ENCODE assay signal across 9 cellular contexts in genomic region chr21:45471229-45472052, GRCh38.
DNase-seq lines count a peak whose midpoint lies in the region; ATAC-seq lines count a peak whose summit lies in the region.
"Had no signal": no experiment of that assay in that cellular context is flagged by ENCODE, and none has a peak within 500 bp of the region (broad histone marks: within the 10 kb centered on the region; RNA-seq: fewer than 3 reads in every experiment).

No MANE protein-coding gene starts in this region.

- intact Hi-C loops in aorta (cut with DNase I), result no loop called here

- no peaks in the 10 kb centered on the region for H3K9me3 ChIP-seq in mucosa of stomach (ENCODE audit: control insufficient read depth, low read length)
- H3K9me3 ChIP-seq in aorta (ENCODE audit: control insufficient read depth, low read length), result no peaks in the 10 kb centered on the region

- no peaks in the 10 kb centered on the region for H3K9me3 Mint-ChIP-seq in activated naive CD4-positive, alpha-beta T cell treated with anti-CD3 and anti-CD28 coated beads, Interleukin-2, amount 50 U/mL, for 24 hours

- peak overlapping the region; percentile 77 for H3K27ac Mint-ChIP-seq in activated naive CD4-positive, alpha-beta T cell treated with anti-CD3 and anti-CD28 coated beads, Interleukin-2, amount 50 U/mL, for 24 hours

- peaks cover 26% of the 10 kb centered on the region for H3K4me1 Mint-ChIP-seq in activated naive CD4-positive, alpha-beta T cell treated with anti-CD3 and anti-CD28 coated beads, Interleukin-2, amount 50 U/mL, for 24 hours

- H3K4me3 ChIP-seq in mucosa of stomach (ENCODE audit: low read length) (no peak overlapping the region), aorta (ENCODE audit: low read length in 2 of 2) (no peak overlapping the region)

- H3K36me3 Mint-ChIP-seq in activated naive CD4-positive, alpha-beta T cell treated with anti-CD3 and anti-CD28 coated beads, Interleukin-2, amount 50 U/mL, for 24 hours, result no peaks in the 10 kb centered on the region

- peak overlapping the region; percentile 15 for H3K9ac ChIP-seq in mucosa of stomach (ENCODE audit: low read length)

- WGBS in aorta, 2 donors, result 27 to 29% methylated on average over 26 of the region's 26 CpGs

- H3K27me3 ChIP-seq in mucosa of stomach (ENCODE audit: control insufficient read depth, insufficient read depth, low read length) (no peaks in the 10 kb centered on the region), aorta (ENCODE audit: control insufficient read depth in 1 of 2, insufficient read depth in 2 of 2, low read length in 1 of 2) (no peaks in the 10 kb centered on the region)

- DNase-seq in activated naive CD4-positive, alpha-beta T cell treated with Interleukin-2 at 50 U/mL for 16 hours, result no peak
- DNase-seq in dermis blood vessel endothelial cell (peak; percentile 83), aorta (peak; percentile 58 to 73), GDM1 (lab: John Stamatoyannopoulos, UW) (no peak)
- DNase-seq in stimulated activated CD4-positive, alpha-beta T cell treated with anti-CD3 and anti-CD28 coated beads, Interleukin-4, amount 100 ng/mL, for 1 hour, result no peak
- DNase-seq in activated T-cell treated with anti-CD3 and anti-CD28 coated beads, Interleukin-2, amount 50 U/mL, for 1 hour, result no peak
- DNase-seq: MV-4-11 had no signal

- peak overlapping the region; percentile 49 for H3K4me3 Mint-ChIP-seq in activated naive CD4-positive, alpha-beta T cell treated with anti-CD3 and anti-CD28 coated beads, Interleukin-2, amount 50 U/mL, for 24 hours

- no peaks in the 10 kb centered on the region for H3K36me3 ChIP-seq in mucosa of stomach (ENCODE audit: control insufficient read depth, insufficient read depth, low read length)
- H3K36me3 ChIP-seq in aorta (ENCODE audit: control insufficient read depth in 1 of 2, insufficient read depth in 2 of 2, low read length in 1 of 2), result peaks cover 3 to 4% of the 10 kb centered on the region in 2 donors

- H3K4me1 ChIP-seq in mucosa of stomach (ENCODE audit: control insufficient read depth, insufficient read depth, low read length), result peaks cover 15% of the 10 kb centered on the region
- no peaks in the 10 kb centered on the region for H3K4me1 ChIP-seq in aorta (ENCODE audit: control insufficient read depth in 1 of 2, insufficient read depth in 2 of 2, low read length in 2 of 2)

- no peaks in the 10 kb centered on the region for H3K27me3 Mint-ChIP-seq in activated naive CD4-positive, alpha-beta T cell treated with anti-CD3 and anti-CD28 coated beads, Interleukin-2, amount 50 U/mL, for 24 hours

- ATAC-seq in aorta (ENCODE audit: low FRiP score), result peak; percentile 49

- peak overlapping the region; percentile 79 to 93 for H3K27ac ChIP-seq in aorta (ENCODE audit: low read depth in 1 of 2, low read length in 2 of 2)

Comparison
In these comparisons a context has a peak if more than half of its experiments do, and no peak if none do; other contexts are left out.
1. DNase-seq: peak in dermis blood vessel endothelial cell (single experiment) and aorta (2 of 2); none in activated naive CD4-positive, alpha-beta T cell treated with Interleukin-2 at 50 U/mL for 16 hours (single experiment), stimulated activated CD4-positive, alpha-beta T cell treated with anti-CD3 and anti-CD28 coated beads, Interleukin-4, amount 100 ng/mL, for 1 hour (single experiment), GDM1 (single experiment) and activated T-cell treated with anti-CD3 and anti-CD28 coated beads, Interleukin-2, amount 50 U/mL, for 1 hour (single experiment).